ENCODE assay signal across 1 cellular context in the genomic region with DNA sequence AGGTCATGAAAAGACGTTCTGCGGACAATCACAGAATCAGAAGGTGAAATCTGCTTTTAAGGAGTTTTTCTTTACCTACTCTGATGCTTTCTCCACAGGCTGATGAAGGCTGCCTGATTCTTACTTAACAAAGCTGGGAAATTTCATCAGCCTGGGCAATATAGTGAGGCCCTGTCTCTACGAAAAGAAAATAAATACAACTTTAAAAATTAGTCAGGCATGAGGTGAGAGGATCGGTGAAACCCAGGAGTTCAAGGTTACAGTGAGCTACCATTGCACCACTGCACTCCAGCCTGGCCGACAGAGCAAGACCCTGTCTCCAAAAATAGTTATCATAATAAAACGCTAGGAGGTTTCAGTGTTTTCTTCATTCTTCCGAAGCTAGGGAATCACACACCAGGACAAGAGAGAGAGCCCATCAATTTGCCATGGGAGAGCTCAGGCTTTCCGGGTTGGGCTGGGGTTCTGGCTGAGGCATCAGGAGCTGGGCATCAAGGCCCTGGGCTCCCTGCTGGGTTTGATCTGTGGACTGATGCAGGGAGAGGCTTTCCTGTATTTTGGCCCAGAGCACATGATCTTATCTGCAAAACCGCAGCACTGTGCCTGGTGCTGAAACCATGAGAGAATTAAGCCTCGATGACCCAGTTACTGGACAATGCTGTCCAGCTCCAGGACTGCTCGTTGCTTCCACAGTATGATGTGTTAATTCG.
TF ChIP-seq lines count a peak whose summit lies in the region.

No MANE protein-coding gene starts in this region.

TF ChIP-seq in SK-N-SH, 30 proteins besides CTCF, POLR2A, EP300 and RAD21:
- TF ChIP-seq FOXJ3 (CRISPR knock-in tag; IDR thresholded peaks at IDR 0.05): no peak
- no peak for TF ChIP-seq FOXM1 (IDR thresholded peaks at IDR 0.05; ENCODE audit: low read depth)
- TF ChIP-seq RCOR1 (IDR thresholded peaks at IDR 0.05; ENCODE audit: low read length): peak; percentile 14; the same call in 1 of the 2 replicates
- no peak for TF ChIP-seq RFX5 (IDR thresholded peaks at IDR 0.05; ENCODE audit: low read length)
- TF ChIP-seq GATA2 (CRISPR knock-in tag; IDR thresholded peaks at IDR 0.05): peak; percentile 57
- TF ChIP-seq, protein P1, sequence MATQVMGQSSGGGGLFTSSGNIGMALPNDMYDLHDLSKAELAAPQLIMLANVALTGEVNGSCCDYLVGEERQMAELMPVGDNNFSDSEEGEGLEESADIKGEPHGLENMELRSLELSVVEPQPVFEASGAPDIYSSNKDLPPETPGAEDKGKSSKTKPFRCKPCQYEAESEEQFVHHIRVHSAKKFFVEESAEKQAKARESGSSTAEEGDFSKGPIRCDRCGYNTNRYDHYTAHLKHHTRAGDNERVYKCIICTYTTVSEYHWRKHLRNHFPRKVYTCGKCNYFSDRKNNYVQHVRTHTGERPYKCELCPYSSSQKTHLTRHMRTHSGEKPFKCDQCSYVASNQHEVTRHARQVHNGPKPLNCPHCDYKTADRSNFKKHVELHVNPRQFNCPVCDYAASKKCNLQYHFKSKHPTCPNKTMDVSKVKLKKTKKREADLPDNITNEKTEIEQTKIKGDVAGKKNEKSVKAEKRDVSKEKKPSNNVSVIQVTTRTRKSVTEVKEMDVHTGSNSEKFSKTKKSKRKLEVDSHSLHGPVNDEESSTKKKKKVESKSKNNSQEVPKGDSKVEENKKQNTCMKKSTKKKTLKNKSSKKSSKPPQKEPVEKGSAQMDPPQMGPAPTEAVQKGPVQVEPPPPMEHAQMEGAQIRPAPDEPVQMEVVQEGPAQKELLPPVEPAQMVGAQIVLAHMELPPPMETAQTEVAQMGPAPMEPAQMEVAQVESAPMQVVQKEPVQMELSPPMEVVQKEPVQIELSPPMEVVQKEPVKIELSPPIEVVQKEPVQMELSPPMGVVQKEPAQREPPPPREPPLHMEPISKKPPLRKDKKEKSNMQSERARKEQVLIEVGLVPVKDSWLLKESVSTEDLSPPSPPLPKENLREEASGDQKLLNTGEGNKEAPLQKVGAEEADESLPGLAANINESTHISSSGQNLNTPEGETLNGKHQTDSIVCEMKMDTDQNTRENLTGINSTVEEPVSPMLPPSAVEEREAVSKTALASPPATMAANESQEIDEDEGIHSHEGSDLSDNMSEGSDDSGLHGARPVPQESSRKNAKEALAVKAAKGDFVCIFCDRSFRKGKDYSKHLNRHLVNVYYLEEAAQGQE (IDR thresholded peaks at IDR 0.05; ENCODE audit: low read depth, low read length): 0 out of 2 replicates have a peak, but pooled peaks have one; percentile 30
